ENCODE assay signal across 2 cellular contexts in genomic region chr2:314561-315336, GRCh38.
TF ChIP-seq lines count a peak whose summit lies in the region.

No MANE protein-coding gene starts in this region.

TF ChIP-seq in WTC11, 78 proteins besides CTCF, POLR2A, EP300 and RAD21:
- TF ChIP-seq ZNF512 (CRISPR knock-in tag; IDR thresholded peaks at IDR 0.05; ENCODE audit: borderline replicate concordance), result no peak
- TF ChIP-seq, protein P1, sequence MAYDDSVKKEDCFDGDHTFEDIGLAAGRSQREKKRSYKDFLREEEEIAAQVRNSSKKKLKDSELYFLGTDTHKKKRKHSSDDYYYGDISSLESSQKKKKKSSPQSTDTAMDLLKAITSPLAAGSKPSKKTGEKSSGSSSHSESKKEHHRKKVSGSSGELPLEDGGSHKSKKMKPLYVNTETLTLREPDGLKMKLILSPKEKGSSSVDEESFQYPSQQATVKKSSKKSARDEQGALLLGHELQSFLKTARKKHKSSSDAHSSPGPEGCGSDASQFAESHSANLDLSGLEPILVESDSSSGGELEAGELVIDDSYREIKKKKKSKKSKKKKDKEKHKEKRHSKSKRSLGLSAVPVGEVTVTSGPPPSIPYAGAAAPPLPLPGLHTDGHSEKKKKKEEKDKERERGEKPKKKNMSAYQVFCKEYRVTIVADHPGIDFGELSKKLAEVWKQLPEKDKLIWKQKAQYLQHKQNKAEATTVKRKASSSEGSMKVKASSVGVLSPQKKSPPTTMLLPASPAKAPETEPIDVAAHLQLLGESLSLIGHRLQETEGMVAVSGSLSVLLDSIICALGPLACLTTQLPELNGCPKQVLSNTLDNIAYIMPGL (CRISPR knock-in tag; IDR thresholded peaks at IDR 0.05), result no peak
- TF ChIP-seq ZNF232 (CRISPR knock-in tag; IDR thresholded peaks at IDR 0.05), result no peak
- no peak for TF ChIP-seq JAZF1 (CRISPR knock-in tag; IDR thresholded peaks at IDR 0.05)

TF ChIP-seq in HepG2, 621 proteins besides CTCF, POLR2A, EP300 and RAD21:
- TF ChIP-seq SUZ12 (IDR thresholded peaks at IDR 0.05; ENCODE audit: low read depth, low read length), result 0 out of 2 replicates have a peak, but pooled peaks have one; percentile 3
- TF ChIP-seq, protein P2, sequence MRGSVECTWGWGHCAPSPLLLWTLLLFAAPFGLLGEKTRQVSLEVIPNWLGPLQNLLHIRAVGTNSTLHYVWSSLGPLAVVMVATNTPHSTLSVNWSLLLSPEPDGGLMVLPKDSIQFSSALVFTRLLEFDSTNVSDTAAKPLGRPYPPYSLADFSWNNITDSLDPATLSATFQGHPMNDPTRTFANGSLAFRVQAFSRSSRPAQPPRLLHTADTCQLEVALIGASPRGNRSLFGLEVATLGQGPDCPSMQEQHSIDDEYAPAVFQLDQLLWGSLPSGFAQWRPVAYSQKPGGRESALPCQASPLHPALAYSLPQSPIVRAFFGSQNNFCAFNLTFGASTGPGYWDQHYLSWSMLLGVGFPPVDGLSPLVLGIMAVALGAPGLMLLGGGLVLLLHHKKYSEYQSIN (CRISPR knock-in tag; IDR thresholded peaks at IDR 0.05; ENCODE audit: borderline replicate concordance), result no peak
TF ChIP-seq in HepG2: peak in this region for 1.
